8 cellular contexts compared by ENCODE assay signal in genomic region chr11:64448599-64449380, GRCh38.
DNase-seq lines count a peak whose midpoint lies in the region; ATAC-seq lines count a peak whose summit lies in the region.

No MANE protein-coding gene starts in this region.

- in situ Hi-C loops in Caki2 (cut with HindIII; ENCODE audit: low pct_unique_long_range_greater_than_20kb, low sequenced_read_pairs), result no loop called here

- ATAC-seq in HG03432 (IDR thresholded peaks at IDR 0.05; ENCODE audit: unreplicated experiment) (peak; percentile 69), GM21390 (IDR thresholded peaks at IDR 0.05; ENCODE audit: unreplicated experiment) (no peak)

- peak; percentile 69 for DNase-seq in Caki2 (ENCODE audit: low read depth)
- DNase-seq in NCI-H82 (lab: John Stamatoyannopoulos, UW), result peak; percentile 85
- peak; percentile 88 for DNase-seq in activated CD8-positive, alpha-beta memory T cell treated with anti-CD3 and anti-CD28 coated beads for 24 hours
- peak; percentile 57 for DNase-seq in effector CD4-positive, alpha-beta T cell
- DNase-seq in lung microvascular endothelial cell (ENCODE audit: low read depth in 2 of 2), result peak; percentile 59 to 73
- peak; percentile 43 to 77 (median 51) for DNase-seq in stimulated activated CD4-positive, alpha-beta T cell treated with anti-CD3 and anti-CD28 coated beads, TNF-alpha, amount 100 ng/mL, for 24 hours (ENCODE audit: low read depth in 3 of 3)
